ENCODE assay signal across 1 cellular context in genomic region chr2:108448678-108449409, GRCh38.
TF ChIP-seq lines count a peak whose summit lies in the region.

Gene GCC2, plus strand, starts transcription at chr2:108449206. Its CDS starts 69 bp downstream, at chr2:108449275.

TF ChIP-seq in K562, 482 proteins besides CTCF, POLR2A, EP300 and RAD21 (continued from another document):
- TF ChIP-seq ZNF449 (CRISPR knock-in tag; IDR thresholded peaks at IDR 0.05) (no peak), ZNF780A (CRISPR knock-in tag; IDR thresholded peaks at IDR 0.05) (no peak), HNRNPUL1 (IDR thresholded peaks at IDR 0.05; ENCODE audit: low read length) (no peak), POLR3A (IDR thresholded peaks at IDR 0.05; ENCODE audit: borderline replicate concordance, extremely low read depth, insufficient read depth, insufficient read length) (no peak), MLX (CRISPR knock-in tag; conservative IDR thresholded peaks at IDR 0.05) (no peak), ZNF311 (CRISPR knock-in tag; IDR thresholded peaks at IDR 0.05) (no peak), HNRNPK (IDR thresholded peaks at IDR 0.05; ENCODE audit: low read depth, low read length, poor library complexity, severe bottlenecking) (no peak), GATA2 (CRISPR knock-in tag; IDR thresholded peaks at IDR 0.05) (no peak), THRAP3 (IDR thresholded peaks at IDR 0.05; ENCODE audit: borderline replicate concordance) (no peak), ZNF592 (IDR thresholded peaks at IDR 0.05) (no peak), SIRT6 (IDR thresholded peaks at IDR 0.05; ENCODE audit: low read depth, low read length) (no peak), USF2 (CRISPR knock-in tag; IDR thresholded peaks at IDR 0.05) (no peak), NR1H2 (CRISPR knock-in tag; IDR thresholded peaks at IDR 0.05) (no peak), TEAD4 (IDR thresholded peaks at IDR 0.05; ENCODE audit: low read length) (no peak), TEAD4 (CRISPR knock-in tag; IDR thresholded peaks at IDR 0.05; ENCODE audit: borderline replicate concordance) (no peak), SIN3A (IDR thresholded peaks at IDR 0.05; ENCODE audit: borderline replicate concordance in 2 of 2, control insufficient read depth in 1 of 2, low read depth in 2 of 2, low read length in 2 of 2) (peak; percentile 66 to 95; a peak in 3 of 4 replicates), ZBTB7A (IDR thresholded peaks at IDR 0.05; ENCODE audit: borderline replicate concordance, control insufficient read depth, low read depth, low read length) (peak; percentile 76; the same call in 1 of the 2 replicates), LCOR (CRISPR knock-in tag; IDR thresholded peaks at IDR 0.05) (no peak), HMGN3 (IDR thresholded peaks at IDR 0.05; ENCODE audit: borderline replicate concordance, extremely low read depth, insufficient read length, low read depth, low read length) (no peak), ZNF121 (CRISPR knock-in tag; conservative IDR thresholded peaks at IDR 0.05) (no peak), MITF (IDR thresholded peaks at IDR 0.05) (no peak), ZNF24 (IDR thresholded peaks at IDR 0.05) (no peak), TARDBP (IDR thresholded peaks at IDR 0.05) (peak; percentile 14; the same call in 1 of the 2 replicates), ZFP36 (IDR thresholded peaks at IDR 0.05; ENCODE audit: low read depth, low read length, partially characterized antibody) (peak; percentile 84), NEUROD1 (IDR thresholded peaks at IDR 0.05; ENCODE audit: borderline replicate concordance, low read depth, low read length, partially characterized antibody) (peak; percentile 59), ZNF282 (CRISPR knock-in tag; IDR thresholded peaks at IDR 0.05) (no peak), MEF2A (IDR thresholded peaks at IDR 0.05; ENCODE audit: control insufficient read depth, low read depth, low read length) (no peak), ARNT (IDR thresholded peaks at IDR 0.05) (no peak), PML (IDR thresholded peaks at IDR 0.05; ENCODE audit: low read length) (peak; percentile 83; the same call in 1 of the 2 replicates), STAT6 (CRISPR knock-in tag; IDR thresholded peaks at IDR 0.05) (no peak), HSF4 (CRISPR knock-in tag; IDR thresholded peaks at IDR 0.05; ENCODE audit: borderline replicate concordance) (no peak), ZNF512 (tag; IDR thresholded peaks at IDR 0.05) (no peak), SIX5 (IDR thresholded peaks at IDR 0.05; ENCODE audit: borderline replicate concordance in 1 of 2, insufficient read depth in 1 of 2, low read depth in 1 of 2, low read length in 2 of 2) (no peak), ATF2 (CRISPR knock-in tag; IDR thresholded peaks at IDR 0.05) (no peak)
